8 cellular contexts compared by ENCODE assay signal in genomic region chr10:22320591-22321155, GRCh38. TPM values are rescaled to one million over a fixed set of nuclear protein-coding genes. Genes with fewer than 3 reads are reported as not detected.
DNase-seq lines count a peak whose midpoint lies in the region; ATAC-seq, FAIRE-seq and TF ChIP-seq lines count a peak whose summit lies in the region.

TSS of gene BMI1 (plus strand) at chr10:22321099. CDS start at chr10:22326450, 5,351 bp downstream.

- peak within 1 kb of the TSS; percentile 79 for H3K27ac Mint-ChIP-seq in activated CD4-positive, alpha-beta memory T cell treated with anti-CD3 and anti-CD28 coated beads, Interleukin-2, amount 10 ng/mL, durations not matched to agents 7 days and 5 days

- H3K4me1 ChIP-seq in ectodermal cell (ENCODE audit: control insufficient read depth, insufficient read depth, low read length) (peaks cover 33% of the 10 kb centered on the region), HepG2 (ENCODE audit: insufficient read depth, low read length) (peaks cover 57% of the 10 kb centered on the region)

- H3K4me2 ChIP-seq in HepG2 (ENCODE audit: low read depth, low read length), result peak within 1 kb of the TSS; percentile 96

- H3K9me3 ChIP-seq in ectodermal cell (ENCODE audit: control insufficient read depth, low read length) (no peaks in the 10 kb centered on the region), HepG2 (ENCODE audit: low read length) (no peaks in the 10 kb centered on the region)

- H3K27me3 Mint-ChIP-seq in activated CD4-positive, alpha-beta memory T cell treated with anti-CD3 and anti-CD28 coated beads, Interleukin-2, amount 10 ng/mL, durations not matched to agents 7 days and 5 days, result peaks cover 33% of the 10 kb centered on the region

- peak in 1 of 2 experiments; percentile 23; a peak in 1 of 4 replicates for TF ChIP-seq POLR2A in HepG2 (IDR thresholded peaks at IDR 0.05; ENCODE audit: insufficient read depth in 1 of 2, low read depth in 2 of 2, low read length in 2 of 2)

- H3K4me3 ChIP-seq in ectodermal cell (ENCODE audit: insufficient read depth, low read depth, low read length) (peak within 1 kb of the TSS; percentile 72), HepG2 (replicated peaks in 1 of 3; ENCODE audit: insufficient read depth in 1 of 3, low read depth in 2 of 3, low read length in 3 of 3) (peak within 1 kb of the TSS; percentile 81 to 97 (median 89))

- peaks cover 29% of the 10 kb centered on the region for H4K20me1 ChIP-seq in HepG2 (ENCODE audit: insufficient read depth, low read length)

- ATAC-seq in HG02759 (IDR thresholded peaks at IDR 0.05; ENCODE audit: unreplicated experiment), result peak; percentile 26
- peak; percentile 62 for ATAC-seq in HepG2
- no peak for ATAC-seq in GM18873 (IDR thresholded peaks at IDR 0.05; ENCODE audit: low FRiP score, unreplicated experiment)

- peak within 1 kb of the TSS; percentile 87 for H3K9ac ChIP-seq in HepG2 (ENCODE audit: insufficient read depth, low read depth, low read length)

- TF ChIP-seq EP300 in HepG2 (IDR thresholded peaks at IDR 0.05; ENCODE audit: low read depth in 2 of 2, low read length in 2 of 2), result no peak
- no peak for TF ChIP-seq EP300 in HepG2 (CRISPR knock-in tag; IDR thresholded peaks at IDR 0.05; ENCODE audit: borderline replicate concordance)

- H3K36me3 Mint-ChIP-seq in activated CD4-positive, alpha-beta memory T cell treated with anti-CD3 and anti-CD28 coated beads, Interleukin-2, amount 10 ng/mL, durations not matched to agents 7 days and 5 days (ENCODE audit: low read depth), result peaks cover 37% of the 10 kb centered on the region

- BruUV-seq in HepG2 (replicated peaks; lab: Mats Ljungman, UMichigan), result no TSS peak

- in situ Hi-C loops in HepG2 (cut with HindIII; ENCODE audit: extremely low pct_ligation_motif_present, low pct_unique_long_range_greater_than_20kb), result loop anchor here (25.0 kb wide), 2 partner anchors 392 to 808 kb away; partner anchors contain the start of gene PIP4K2A

- no peak for TF ChIP-seq RAD21 in HepG2 (CRISPR knock-in tag; IDR thresholded peaks at IDR 0.05)

- intact Hi-C loops in HepG2 (cut with micrococcal nuclease; ENCODE audit: unreplicated experiment), result loop anchor here (5.0 to 10.0 kb wide), 3 partner anchors 194 to 667 kb away; no protein-coding TSS in a partner anchor

- H3K79me2 ChIP-seq in HepG2 (ENCODE audit: insufficient read depth, low read length), result peaks cover 40% of the 10 kb centered on the region

- WGBS in ectodermal cell, 2 experiments, result 0% methylated on average over 79 to 83 of the region's 85 CpGs
- WGBS in HepG2 (ENCODE audit: low lambda C conversion rate), result 0% methylated on average over 8 of the region's 85 CpGs

- H3K9me3 Mint-ChIP-seq in activated CD4-positive, alpha-beta memory T cell treated with anti-CD3 and anti-CD28 coated beads, Interleukin-2, amount 10 ng/mL, durations not matched to agents 7 days and 5 days, result no peaks in the 10 kb centered on the region

- POLR2A ChIA-PET in activated CD4-positive, alpha-beta memory T cell treated with anti-CD3 and anti-CD28 coated beads, Interleukin-2, amount 10 ng/mL, durations not matched to agents 7 days and 5 days (lab: Charles Lee), result interaction anchor here (1.3 to 2.5 kb wide), 5 partner anchors 12 to 317 kb away, joined by 3 to 13 read pairs (median 9); partner anchors contain the start of gene DNAJC1
- POLR2A ChIA-PET in HepG2 (lab: Yijun Ruan, JAX), result interaction anchor here (1.2 to 2.0 kb wide), 2 partner anchors 20 kb away, joined by 5 to 9 read pairs; no protein-coding TSS in a partner anchor

- CTCF ChIA-PET in activated CD4-positive, alpha-beta memory T cell treated with anti-CD3 and anti-CD28 coated beads, Interleukin-2, amount 10 ng/mL, durations not matched to agents 7 days and 5 days (lab: Charles Lee), result no interaction called here
- CTCF ChIA-PET in HepG2 (lab: Yijun Ruan, JAX; ENCODE audit: low intra/inter-chr PET ratio, low total read pairs), result no interaction called here

- no peak within 1 kb of the TSS for H2AFZ ChIP-seq in HepG2 (ENCODE audit: low read length)

- no peak for TF ChIP-seq CTCF in GM10266 (IDR thresholded peaks at IDR 0.05; ENCODE audit: control insufficient read depth, insufficient read depth, low read depth, missing control alignments)
- TF ChIP-seq CTCF in HepG2 (CRISPR knock-in tag; IDR thresholded peaks at IDR 0.05), result no peak

- H3K27ac ChIP-seq in ectodermal cell (ENCODE audit: insufficient read depth, low read depth, low read length, poor library complexity, severe bottlenecking), result peak within 1 kb of the TSS; percentile 30
- H3K27ac ChIP-seq in HepG2 (ENCODE audit: extremely low read length, insufficient read depth, low read length), result peak within 1 kb of the TSS; percentile 82

- FAIRE-seq in HepG2 (lab: Jason Lieb, UNC), result no peak

- no peaks in the 10 kb centered on the region for H3K36me3 ChIP-seq in ectodermal cell (ENCODE audit: control insufficient read depth, insufficient read depth, low read length)
- H3K36me3 ChIP-seq in HepG2 (replicated peaks in 1 of 2; ENCODE audit: control insufficient read depth in 1 of 2, insufficient read depth in 2 of 2, low read length in 2 of 2), result no peaks in the 10 kb centered on the region

- H3K4me3 Mint-ChIP-seq in activated CD4-positive, alpha-beta memory T cell treated with anti-CD3 and anti-CD28 coated beads, Interleukin-2, amount 10 ng/mL, durations not matched to agents 7 days and 5 days, result peak within 1 kb of the TSS; percentile 82

- DNase-seq in GM10266 (ENCODE audit: extremely low spot score), result peak; percentile 86
- DNase-seq in NCI-H446 (lab: John Stamatoyannopoulos, UW), result peak; percentile 13 to 84
- DNase-seq in activated CD4-positive, alpha-beta memory T cell treated with anti-CD3 and anti-CD28 coated beads, Interleukin-2, amount 10 ng/mL, durations not matched to agents 7 days and 5 days, result peak; percentile 71
- DNase-seq in HepG2 (ENCODE audit: low spot score), result peak; percentile 63
- peak; percentile 58 for DNase-seq in stimulated activated CD8-positive, alpha-beta memory T cell treated with anti-CD3 and anti-CD28 coated beads, Interleukin-12 subunit alpha, Interleukin-12 subunit beta, amount 100 ng/mL, for 4 hours (ENCODE audit: low read depth)

- H3K27me3 ChIP-seq in ectodermal cell (ENCODE audit: control insufficient read depth, insufficient read depth, low read length, poor library complexity, severe bottlenecking) (peaks cover 74% of the 10 kb centered on the region), HepG2 (ENCODE audit: control insufficient read depth in 1 of 2, insufficient read depth in 2 of 2, low read length in 2 of 2) (peaks cover 0 to 9% of the 10 kb centered on the region in 2 experiments; a peak in 2 of 5 replicates)

- peaks cover 66% of the 10 kb centered on the region for H3K4me1 Mint-ChIP-seq in activated CD4-positive, alpha-beta memory T cell treated with anti-CD3 and anti-CD28 coated beads, Interleukin-2, amount 10 ng/mL, durations not matched to agents 7 days and 5 days

TF ChIP-seq in HepG2, 621 proteins besides CTCF, POLR2A, EP300 and RAD21 (continues in another document):
- 0 out of 2 replicates have a peak, but pooled peaks have one; percentile 2 for TF ChIP-seq TFDP2 (CRISPR knock-in tag; IDR thresholded peaks at IDR 0.05)
- no peak for TF ChIP-seq RORA (CRISPR knock-in tag; IDR thresholded peaks at IDR 0.05)
- no peak for TF ChIP-seq KLF6 (CRISPR knock-in tag; IDR thresholded peaks at IDR 0.05)
- TF ChIP-seq SMARCC2 (IDR thresholded peaks at IDR 0.05), result no peak

RNA-seq across cellular contexts. Expression of gene BMI1, which starts in this region (rescaled TPM):
- total RNA-seq in activated CD4-positive, alpha-beta memory T cell treated with anti-CD3 and anti-CD28 coated beads, Interleukin-2, amount 10 ng/mL, durations not matched to agents 7 days and 5 days, result 10 to 100 TPM; 64.0 to 66.5 TPM
- polyA plus RNA-seq in ectodermal cell (2013, experiment 1 of 4), result 35.4 TPM
- polyA plus RNA-seq in ectodermal cell (2013, experiment 2 of 4), result 35.2 TPM
- 34.1 TPM for polyA plus RNA-seq in ectodermal cell (2013, experiment 3 of 4)
- polyA plus RNA-seq in ectodermal cell (2013, experiment 4 of 4), result 40.3 TPM
- 44.0 and 46.3 TPM in 2 replicates for total RNA-seq in HepG2 (2016; rRNA removed; fragmentation: Illumina TruSeq; extraction: Trizol)
- 8.7 and 9.7 TPM in 2 replicates for total RNA-seq in HepG2 (2016; cell fraction: cytosol; rRNA removed; fragmentation: Illumina TruSeq; extraction: Trizol; ENCODE audit: low read depth)
- 41.7 and 51.3 TPM in 2 replicates for total RNA-seq in HepG2 (2016; cell fraction: insoluble cytoplasmic fraction; rRNA removed; fragmentation: Illumina TruSeq; extraction: Trizol)
- 45.9 and 47.6 TPM in 2 replicates for total RNA-seq in HepG2 (2016; cell fraction: membrane; rRNA removed; fragmentation: Illumina TruSeq; extraction: Trizol)
- 35.5 and 44.2 TPM in 2 replicates for total RNA-seq in HepG2 (2016; cell fraction: nucleus; rRNA removed; fragmentation: Illumina TruSeq; extraction: Trizol)
- polyA plus RNA-seq in HepG2 (2011; rRNA removed), result 28.0 and 30.5 TPM in 2 replicates
- polyA plus RNA-seq in HepG2 (2011; cell fraction: cytosol; rRNA removed), result 11.2 and 14.7 TPM in 2 replicates
- polyA plus RNA-seq in HepG2 (2011; cell fraction: nucleus; rRNA removed), result 33.2 and 46.3 TPM in 2 replicates
- 28.8 and 47.8 TPM in 2 replicates for polyA plus RNA-seq in HepG2 (2012)
- polyA plus RNA-seq in HepG2 (2016; cell fraction: cytosol; fragmentation: Illumina TruSeq; extraction: Trizol; ENCODE audit: low read depth), result 8.6 and 9.9 TPM in 2 replicates
- polyA plus RNA-seq in HepG2 (2016; cell fraction: insoluble cytoplasmic fraction; fragmentation: Illumina TruSeq; extraction: Trizol; ENCODE audit: low read depth), result 49.7 and 50.7 TPM in 2 replicates
- polyA plus RNA-seq in HepG2 (2016; cell fraction: membrane; fragmentation: Illumina TruSeq; extraction: Trizol; ENCODE audit: low read depth), result 28.7 and 33.7 TPM in 2 replicates
- 66.4 and 66.5 TPM in 2 replicates for polyA plus RNA-seq in HepG2 (2016; cell fraction: nucleus; fragmentation: Illumina TruSeq; extraction: Trizol; ENCODE audit: insufficient read depth, low read depth)
- polyA minus RNA-seq in HepG2 (2011; rRNA and poly(A)+ RNA removed; ENCODE audit: low replicate concordance), result 43.5 and 48.7 TPM in 2 replicates
- polyA minus RNA-seq in HepG2 (2011; cell fraction: cytosol; rRNA and poly(A)+ RNA removed), result 26.1 TPM in 2 replicates
- polyA minus RNA-seq in HepG2 (2011; cell fraction: nucleus; rRNA and poly(A)+ RNA removed), result 33.6 and 33.9 TPM in 2 replicates
